23 cellular contexts compared by ENCODE assay signal in the genomic region with DNA sequence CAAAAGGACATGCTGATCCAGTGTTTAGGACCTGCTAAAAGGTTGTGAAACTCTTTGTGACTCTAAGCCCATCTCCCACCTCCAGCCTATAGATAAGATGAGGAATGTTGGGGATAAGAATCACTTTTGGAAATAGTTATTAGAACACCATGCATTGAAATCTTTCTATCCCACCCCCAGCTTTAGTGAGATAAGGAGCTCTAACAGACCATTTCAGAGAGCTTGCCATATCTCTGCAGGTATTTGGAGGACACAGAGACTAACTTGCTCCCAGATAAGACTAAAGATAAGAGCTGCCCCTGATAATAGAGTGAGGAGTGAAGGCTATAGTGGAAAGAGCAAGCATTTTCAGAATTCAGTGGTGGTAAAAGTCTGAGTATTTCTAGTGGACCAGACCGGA. TPM values are rescaled to one million over a fixed set of nuclear protein-coding genes. Genes with fewer than 3 reads are reported as not detected.
DNase-seq lines count a peak whose midpoint lies in the region; TF ChIP-seq lines count a peak whose summit lies in the region.
"Had no signal": no experiment of that assay in that cellular context is flagged by ENCODE, and none has a peak within 500 bp of the region (broad histone marks: within the 10 kb centered on the region; RNA-seq: fewer than 3 reads in every experiment).

No MANE protein-coding gene starts in this region.

- H3K27me3 Mint-ChIP-seq in Caco-2 (ENCODE audit: insufficient read depth, unreplicated experiment) (peaks cover 28% of the 10 kb centered on the region), endodermal cell (ENCODE audit: insufficient read depth) (peaks cover 93% of the 10 kb centered on the region), MCF 10A (ENCODE audit: insufficient read depth, unreplicated experiment) (peaks cover 40% of the 10 kb centered on the region)

- CTCF ChIA-PET in Caco-2 (lab: Charles Lee) (interaction anchor here (0.7 to 1.2 kb wide), 2 partner anchors 43 to 58 kb away, joined by 3 read pairs; a partner anchor contains a TSS), MCF 10A (lab: Yijun Ruan, JAX) (interaction anchor here (0.5 to 1.1 kb wide), 3 partner anchors 40 to 443 kb away, joined by 3 to 4 read pairs (median 3); no protein-coding TSS in a partner anchor)

- H3K9me3 ChIP-seq in Caco-2, result 0 out of 2 replicates have a peak, but pooled peaks cover 5% of the 10 kb centered on the region
- no peaks in the 10 kb centered on the region for H3K9me3 ChIP-seq in HUES6 (ENCODE audit: control insufficient read depth, insufficient read depth, low read depth, low read length)
- H3K9me3 ChIP-seq in endodermal cell (ENCODE audit: control insufficient read depth, low read length), result no peaks in the 10 kb centered on the region
- H3K9me3 ChIP-seq: A549 had no signal

- H3K27me3 ChIP-seq in Caco-2 (replicated peaks; ENCODE audit: control insufficient read depth, insufficient read depth, low read length) (peaks cover 1% of the 10 kb centered on the region; the same call in 1 of the 2 replicates), HUES6 (ENCODE audit: control insufficient read depth, insufficient read depth, low read length) (no peaks in the 10 kb centered on the region), endodermal cell (ENCODE audit: control insufficient read depth, insufficient read depth, low read length, poor library complexity, severe bottlenecking) (peaks cover 79% of the 10 kb centered on the region), mesendoderm (ENCODE audit: insufficient read depth, low read length, poor library complexity) (no peaks in the 10 kb centered on the region)
- H3K27me3 ChIP-seq: BLaER1 treated with 17β-estradiol and CSF1 and Interleukin-3, amounts not matched to agents 10 nM and 100 nM had no signal

- DNase-seq in Caco-2 (peak; percentile 57 to 61), endodermal cell (peak; percentile 51), mesendoderm (peak; percentile 97), posterior vena cava (ENCODE audit: low spot score) (no peak), middle frontal gyrus (ENCODE audit: extremely low spot score, low spot score) (no peak), MCF 10A (ENCODE audit: unreplicated experiment) (no peak)
- DNase-seq: AML-193; CD4-positive, alpha-beta T cell; CD8-positive, alpha-beta T cell; DMS 273 treated with DMSO at 0.1 percent for 48 hours; DMS153; DMS53; DMS79; DND-41; EL; GDM1 had no signal

- no peaks in the 10 kb centered on the region for H3K79me1 ChIP-seq in mesendoderm (ENCODE audit: low read length)

- intact Hi-C loops in Caco-2 (cut with micrococcal nuclease; ENCODE audit: unreplicated experiment) (loop anchor here (1.0 to 2.0 kb wide), 3 partner anchors 43 to 66 kb away; a partner anchor contains a TSS), posterior vena cava (cut with DNase I) (no loop called here), MCF 10A (cut with micrococcal nuclease) (no loop called here)

- H3K4me1 ChIP-seq in Caco-2 (peaks cover 21% of the 10 kb centered on the region), HUES6 (ENCODE audit: control insufficient read depth, insufficient read depth, low read length) (no peaks in the 10 kb centered on the region; the same call in 1 of the 2 replicates), endodermal cell (ENCODE audit: control insufficient read depth, insufficient read depth, low read length) (no peaks in the 10 kb centered on the region), mesendoderm (ENCODE audit: control insufficient read depth, low read depth, low read length) (peaks cover 5% of the 10 kb centered on the region)
- H3K4me1 ChIP-seq: A549 had no signal

- H3K4ac ChIP-seq in mesendoderm (ENCODE audit: low read depth, low read length), result no peak overlapping the region

- no peak overlapping the region for H3K4me3 ChIP-seq in Caco-2 (ENCODE audit: low read depth, low read length)
- no peak overlapping the region for H3K4me3 ChIP-seq in HUES6 (ENCODE audit: low read depth, low read length)
- no peak overlapping the region for H3K4me3 ChIP-seq in endodermal cell (ENCODE audit: low read length)
- no peak overlapping the region for H3K4me3 ChIP-seq in mesendoderm (ENCODE audit: low read length)
- H3K4me3 ChIP-seq: A549; BLaER1 treated with 17β-estradiol and CSF1 and Interleukin-3, amounts not matched to agents 10 nM and 100 nM; GM12878 had no signal

- H3K9ac ChIP-seq in HUES6 (ENCODE audit: low read length) (peak overlapping the region; percentile 4), endodermal cell (ENCODE audit: extremely low read depth, low read length, poor library complexity, severe bottlenecking) (no peak overlapping the region), mesendoderm (ENCODE audit: low read length) (no peak overlapping the region)
- H3K9ac ChIP-seq: BLaER1 treated with 17β-estradiol and CSF1 and Interleukin-3, amounts not matched to agents 10 nM and 100 nM had no signal

- no peak overlapping the region for H2BK5ac ChIP-seq in mesendoderm (ENCODE audit: low read length)

- H2BK15ac ChIP-seq in mesendoderm (replicated peaks; ENCODE audit: low read depth), result no peak overlapping the region

- H3K79me2 ChIP-seq in mesendoderm (ENCODE audit: control insufficient read depth, insufficient read depth, low read length), result no peaks in the 10 kb centered on the region

- no peaks in the 10 kb centered on the region for H3K36me3 ChIP-seq in Caco-2 (ENCODE audit: control insufficient read depth, insufficient read depth, low read length)
- no peaks in the 10 kb centered on the region; the same call in 1 of the 2 replicates for H3K36me3 ChIP-seq in HUES6 (ENCODE audit: control insufficient read depth, insufficient read depth, low read length)
- H3K36me3 ChIP-seq in endodermal cell (ENCODE audit: control insufficient read depth, insufficient read depth, low read length), result no peaks in the 10 kb centered on the region
- no peaks in the 10 kb centered on the region for H3K36me3 ChIP-seq in mesendoderm (ENCODE audit: control insufficient read depth, insufficient read depth, low read length)
- H3K36me3 ChIP-seq: BLaER1 treated with 17β-estradiol and CSF1 and Interleukin-3, amounts not matched to agents 10 nM and 100 nM had no signal

- H3K36me3 Mint-ChIP-seq in Caco-2 (ENCODE audit: insufficient read depth, unreplicated experiment) (no peaks in the 10 kb centered on the region), endodermal cell (ENCODE audit: low read depth) (no peaks in the 10 kb centered on the region), MCF 10A (ENCODE audit: insufficient read depth, unreplicated experiment) (no peaks in the 10 kb centered on the region)
- H3K36me3 Mint-ChIP-seq: CD8-positive, alpha-beta T cell had no signal

- no peak overlapping the region for H3K56ac ChIP-seq in mesendoderm (ENCODE audit: low read length)

- H3K9me3 Mint-ChIP-seq in Caco-2 (ENCODE audit: unreplicated experiment), result no peaks in the 10 kb centered on the region
- H3K9me3 Mint-ChIP-seq in endodermal cell, result peaks cover 17% of the 10 kb centered on the region
- H3K9me3 Mint-ChIP-seq in MCF 10A (ENCODE audit: unreplicated experiment), result peaks cover 7% of the 10 kb centered on the region

- no peak overlapping the region for H3K4me3 Mint-ChIP-seq in Caco-2 (ENCODE audit: unreplicated experiment)
- no peak overlapping the region for H3K4me3 Mint-ChIP-seq in endodermal cell
- no peak overlapping the region for H3K4me3 Mint-ChIP-seq in MCF 10A (ENCODE audit: unreplicated experiment)
- H3K4me3 Mint-ChIP-seq: B cell; CD4-positive, alpha-beta T cell; CD8-positive, alpha-beta T cell had no signal

- no peak overlapping the region for H4K8ac ChIP-seq in mesendoderm (ENCODE audit: low read depth, low read length)

- BruUV-seq in Caco-2 (replicated peaks; lab: Mats Ljungman, UMichigan) (no TSS peak), MCF 10A (replicated peaks; lab: Mats Ljungman, UMichigan) (no TSS peak)

- H4K5ac ChIP-seq in mesendoderm (ENCODE audit: low read length), result no peak overlapping the region

- H2AK5ac ChIP-seq in mesendoderm (ENCODE audit: low read length), result no peak overlapping the region

- H3K4me1 Mint-ChIP-seq in Caco-2 (ENCODE audit: low read depth, unreplicated experiment) (peaks cover 12% of the 10 kb centered on the region), endodermal cell (peaks cover 16% of the 10 kb centered on the region), MCF 10A (ENCODE audit: insufficient read depth, unreplicated experiment) (no peaks in the 10 kb centered on the region)
- H3K4me1 Mint-ChIP-seq: B cell had no signal

- TF ChIP-seq CTCF in Caco-2 (IDR thresholded peaks at IDR 0.05; ENCODE audit: insufficient read depth in 1 of 2, low read depth in 1 of 2, low read length in 1 of 2, severe bottlenecking in 1 of 2, unreplicated experiment in 1 of 2) (no peak), endodermal cell (conservative IDR thresholded peaks at IDR 0.05) (no peak), MCF 10A (IDR thresholded peaks at IDR 0.05; ENCODE audit: unreplicated experiment) (no peak)

- H3K27ac ChIP-seq in HUES6 (ENCODE audit: low read depth, low read length), result no peak overlapping the region
- H3K27ac ChIP-seq in endodermal cell (ENCODE audit: low read depth, low read length), result no peak overlapping the region
- H3K27ac ChIP-seq in mesendoderm (ENCODE audit: low read depth, low read length), result no peak overlapping the region
- H3K27ac ChIP-seq: 22Rv1; A549; BLaER1 treated with 17β-estradiol and CSF1 and Interleukin-3, amounts not matched to agents 10 nM and 100 nM; C4-2B had no signal

- no peak overlapping the region for H3K4me2 ChIP-seq in mesendoderm (ENCODE audit: low read length)
- H3K4me2 ChIP-seq: A549; BLaER1 treated with 17β-estradiol and CSF1 and Interleukin-3, amounts not matched to agents 10 nM and 100 nM had no signal

- POLR2A ChIA-PET in Caco-2 (lab: Charles Lee), result no interaction called here
- POLR2A ChIA-PET in MCF 10A (lab: Yijun Ruan, JAX), result no interaction called here

- no peak overlapping the region for H3K18ac ChIP-seq in mesendoderm (ENCODE audit: low read length)

- H3K27ac Mint-ChIP-seq in Caco-2 (ENCODE audit: unreplicated experiment) (no peak overlapping the region), endodermal cell (no peak overlapping the region), MCF 10A (ENCODE audit: low read depth, unreplicated experiment) (no peak overlapping the region)
- H3K27ac Mint-ChIP-seq: B cell; CD4-positive, alpha-beta T cell; CD8-positive, alpha-beta T cell had no signal

- no peak overlapping the region for H3K23ac ChIP-seq in mesendoderm (ENCODE audit: low read length)

- 66 to 80% methylated on average over 1 of the region's 1 CpG for WGBS in endodermal cell (ENCODE audit: insufficient coverage in 1 of 2, insufficient read length in 1 of 2), 2 experiments
- no CpG with 5 or more reads among the region's 1 CpG for WGBS in mesendoderm (ENCODE audit: extremely low coverage, insufficient coverage, low lambda C conversion rate)

- no peak overlapping the region for H2BK120ac ChIP-seq in mesendoderm (ENCODE audit: low read depth, low read length)

RNA-seq across cellular contexts. Expression of a gene that starts 53.1 kb away (rescaled TPM):
- 3.6 and 5.1 TPM in 2 replicates for total RNA-seq in Caco-2 (2022)
- 10 to 100 TPM; 11.9 to 13.8 TPM for total RNA-seq in endodermal cell
- 31.3 TPM for polyA plus RNA-seq in endodermal cell (2013, experiment 1 of 2)
- polyA plus RNA-seq in endodermal cell (2013, experiment 2 of 2), result 32.3 TPM
- 44.9 TPM for polyA plus RNA-seq in mesendoderm (2013, experiment 1 of 2)
- polyA plus RNA-seq in mesendoderm (2013, experiment 2 of 2), result 45.5 TPM
- 10 to 100 TPM; 59.0 to 66.6 TPM for total RNA-seq in posterior vena cava
- 20.3 and 20.8 TPM in 2 replicates for total RNA-seq in MCF 10A (2022)

RNA-seq across cellular contexts. Expression of a gene that starts 58.4 kb away (rescaled TPM):
- 75.0 and 89.2 TPM in 2 replicates for total RNA-seq in Caco-2 (2022)
- total RNA-seq in endodermal cell, result 10 to 100 TPM; 59.9 to 67.4 TPM
- 108 TPM for polyA plus RNA-seq in endodermal cell (2013, experiment 1 of 2)
- polyA plus RNA-seq in endodermal cell (2013, experiment 2 of 2), result 94.9 TPM
- polyA plus RNA-seq in mesendoderm (2013, experiment 1 of 2), result 93.1 TPM
- polyA plus RNA-seq in mesendoderm (2013, experiment 2 of 2), result 90.0 TPM
- total RNA-seq in posterior vena cava, result 10 to 100 TPM; 27.0 to 28.9 TPM
- total RNA-seq in MCF 10A (2022), result 46.2 and 57.1 TPM in 2 replicates

Comparison
In these comparisons a context has a peak if more than half of its experiments do, and no peak if none do; other contexts are left out.
1. DNase-seq: peak in Caco-2 (2 of 2), endodermal cell (single experiment) and mesendoderm (single experiment); none in posterior vena cava (single experiment), middle frontal gyrus (single experiment) and MCF 10A (single experiment).